ENCODE assay signal across 13 cellular contexts in genomic region chr12:64104376-64104775, GRCh38.
A peak's percentile ranks its signal among the peaks of the same experiment; 100 is the strongest.
DNase-seq lines count a peak whose midpoint lies in the region; FAIRE-seq and TF ChIP-seq lines count a peak whose summit lies in the region.
"Had no signal": no experiment of that assay in that cellular context is flagged by ENCODE, and none has a peak within 500 bp of the region (broad histone marks: within the 10 kb centered on the region; RNA-seq: fewer than 3 reads in every experiment).

No MANE protein-coding gene starts in this region.

- no peaks in the 10 kb centered on the region for H3K36me3 ChIP-seq in small intestine (ENCODE audit: control insufficient read depth in 2 of 2, insufficient read depth in 2 of 2, low read length in 2 of 2)

- FAIRE-seq in small intestine (lab: Jason Lieb, UNC), result no peak
- FAIRE-seq: endometrium had no signal

- TF ChIP-seq CTCF in fibroblast of villous mesenchyme (IDR thresholded peaks at IDR 0.05; ENCODE audit: insufficient read depth, low read depth, low read length), result no peak

- 87 to 97% (median 96%) methylated on average over 7 of the region's 7 CpGs for WGBS in small intestine, 3 donors

- H3K27me3 ChIP-seq in small intestine (ENCODE audit: control insufficient read depth in 2 of 2, insufficient read depth in 2 of 2, low read length in 2 of 2), result no peaks in the 10 kb centered on the region
- H3K27me3 ChIP-seq: SJSA1 had no signal

- H3K27ac ChIP-seq in small intestine (ENCODE audit: low read depth in 1 of 2, low read length in 1 of 2), result no peak overlapping the region
- H3K27ac ChIP-seq: SJSA1 had no signal

- no peaks in the 10 kb centered on the region for H3K4me1 ChIP-seq in small intestine (ENCODE audit: control insufficient read depth in 2 of 2, insufficient read depth in 1 of 2, low read depth in 1 of 2, low read length in 1 of 2)

- DNase-seq in EL (peak; percentile 22), SHP77 treated with DMSO at 0.1 percent for 48 hours (lab: John Stamatoyannopoulos, UW) (peak; percentile 57), fibroblast of villous mesenchyme (ENCODE audit: low read depth) (peak; percentile 77), renal cortical epithelial cell (ENCODE audit: low read depth) (peak; percentile 93), NCI-H187 treated with DMSO at 0.1 percent for 48 hours (lab: John Stamatoyannopoulos, UW) (no peak), small intestine (no peak), NCI-H748 treated with DMSO at 0.1 percent for 48 hours (lab: John Stamatoyannopoulos, UW) (no peak), GM19238 (ENCODE audit: insufficient read length, low spot score) (no peak)
- DNase-seq: aorta, GDM1, NCI-H446 treated with DMSO at 0.1 percent for 48 hours had no signal

- H3K9me3 ChIP-seq in small intestine (ENCODE audit: control insufficient read depth, low read depth), result no peaks in the 10 kb centered on the region
- H3K9me3 ChIP-seq: SJSA1 had no signal

- H3K4me3 ChIP-seq in fibroblast of villous mesenchyme (ENCODE audit: low read depth, low read length) (no peak overlapping the region), small intestine (ENCODE audit: low read depth in 1 of 2, low read length in 2 of 2) (no peak overlapping the region)
- H3K4me3 ChIP-seq: SJSA1 had no signal

Comparison
In these comparisons a context has a peak if more than half of its experiments do, and no peak if none do; other contexts are left out.
1. DNase-seq: peak in EL (single experiment), SHP77 treated with DMSO at 0.1 percent for 48 hours (single experiment), fibroblast of villous mesenchyme (single experiment) and renal cortical epithelial cell (single experiment); none in NCI-H187 treated with DMSO at 0.1 percent for 48 hours (single experiment), small intestine (single experiment), NCI-H748 treated with DMSO at 0.1 percent for 48 hours (single experiment) and GM19238 (single experiment).